In the genomic region with DNA sequence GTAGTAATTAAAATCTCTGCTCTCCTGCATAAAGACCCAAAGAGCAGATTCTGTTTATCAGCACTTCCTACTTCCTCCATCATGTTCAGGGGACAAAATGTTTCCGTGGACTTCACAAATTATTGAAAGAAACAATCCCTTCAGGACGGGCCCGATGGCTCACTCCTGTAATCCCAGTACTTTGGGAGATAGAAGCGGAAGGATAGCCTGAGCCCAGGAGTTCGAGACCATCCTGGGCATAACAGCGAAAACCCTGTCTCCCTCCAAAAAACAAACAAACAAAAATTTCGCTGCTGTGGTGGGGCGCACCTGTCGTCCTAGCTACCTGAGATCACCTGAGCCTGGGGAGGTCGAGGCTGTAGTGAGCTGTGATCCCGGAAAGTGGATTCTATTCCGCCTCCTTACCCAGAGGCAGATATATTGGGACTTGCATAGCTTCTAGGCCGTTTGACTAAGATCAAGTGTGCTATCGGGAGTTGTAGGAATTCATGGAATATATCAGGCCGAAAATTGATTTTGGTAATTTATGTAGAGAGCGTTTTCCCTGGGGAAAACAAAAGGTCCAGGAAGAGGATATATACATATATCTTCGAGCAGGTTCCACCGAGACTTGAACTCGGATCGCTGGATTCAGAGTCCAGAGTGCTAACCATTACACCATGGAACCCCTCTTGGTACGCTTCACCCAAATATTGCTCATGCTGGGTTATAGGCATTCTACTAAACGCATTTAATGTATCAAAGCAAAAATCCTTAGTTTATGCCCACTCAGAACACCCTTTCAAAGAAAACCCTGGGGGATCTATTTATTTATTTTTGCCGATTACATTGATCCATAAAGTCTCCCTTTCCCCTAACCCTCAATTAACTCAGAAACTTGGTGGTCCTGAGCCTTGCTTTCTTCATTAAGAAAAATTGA, we compare ENCODE assay signal across 8 cellular contexts.
DNase-seq lines count a peak whose midpoint lies in the region; ATAC-seq and TF ChIP-seq lines count a peak whose summit lies in the region.

No MANE protein-coding gene starts in this region.

- TF ChIP-seq CTCF in natural killer cell (IDR thresholded peaks at IDR 0.05), result no peak

- peaks cover 75 to 82% of the 10 kb centered on the region in 2 donors for H3K27me3 Mint-ChIP-seq in natural killer cell (ENCODE audit: low read depth in 2 of 2)

- intact Hi-C loops in natural killer cell (cut with micrococcal nuclease), result no loop called here

- no peak for ATAC-seq in natural killer cell
- no peak for ATAC-seq in HG03571 (IDR thresholded peaks at IDR 0.05; ENCODE audit: unreplicated experiment)

- peaks cover 6 to 12% of the 10 kb centered on the region in 2 donors for H3K4me1 Mint-ChIP-seq in natural killer cell

- no peak overlapping the region for H3K4me3 Mint-ChIP-seq in natural killer cell

- H3K27ac Mint-ChIP-seq in natural killer cell, result no peak overlapping the region

- peaks cover 35% of the 10 kb centered on the region for H3K36me3 Mint-ChIP-seq in natural killer cell

- peaks cover 4 to 5% of the 10 kb centered on the region in 2 donors for H3K9me3 Mint-ChIP-seq in natural killer cell

- DNase-seq in NCI-H1417 (lab: John Stamatoyannopoulos, UW) (peak; percentile 12 to 50 (median 12)), NCI-H1417 treated with DMSO at 0.1 percent for 48 hours (lab: John Stamatoyannopoulos, UW) (no peak), MV-4-11 (lab: John Stamatoyannopoulos, UW) (peak; percentile 70), left kidney (ENCODE audit: low read depth, low spot score) (peak; percentile 43), natural killer cell (no peak), globus pallidus (ENCODE audit: low spot score) (no peak)
- DNase-seq in activated CD8-positive, alpha-beta memory T cell treated with anti-CD3 and anti-CD28 coated beads, Interleukin-2, amount 50 U/mL, for 48 hours, result peak; percentile 86

Comparison
In these comparisons a context has a peak if more than half of its experiments do, and no peak if none do; other contexts are left out.
1. DNase-seq: peak in NCI-H1417 (3 of 3), MV-4-11 (single experiment), activated CD8-positive, alpha-beta memory T cell treated with anti-CD3 and anti-CD28 coated beads, Interleukin-2, amount 50 U/mL, for 48 hours (single experiment) and left kidney (single experiment); none in NCI-H1417 treated with DMSO at 0.1 percent for 48 hours (single experiment), natural killer cell (single experiment) and globus pallidus (single experiment).